Comparison of ENCODE assay signal across 20 cellular contexts in the genomic region with DNA sequence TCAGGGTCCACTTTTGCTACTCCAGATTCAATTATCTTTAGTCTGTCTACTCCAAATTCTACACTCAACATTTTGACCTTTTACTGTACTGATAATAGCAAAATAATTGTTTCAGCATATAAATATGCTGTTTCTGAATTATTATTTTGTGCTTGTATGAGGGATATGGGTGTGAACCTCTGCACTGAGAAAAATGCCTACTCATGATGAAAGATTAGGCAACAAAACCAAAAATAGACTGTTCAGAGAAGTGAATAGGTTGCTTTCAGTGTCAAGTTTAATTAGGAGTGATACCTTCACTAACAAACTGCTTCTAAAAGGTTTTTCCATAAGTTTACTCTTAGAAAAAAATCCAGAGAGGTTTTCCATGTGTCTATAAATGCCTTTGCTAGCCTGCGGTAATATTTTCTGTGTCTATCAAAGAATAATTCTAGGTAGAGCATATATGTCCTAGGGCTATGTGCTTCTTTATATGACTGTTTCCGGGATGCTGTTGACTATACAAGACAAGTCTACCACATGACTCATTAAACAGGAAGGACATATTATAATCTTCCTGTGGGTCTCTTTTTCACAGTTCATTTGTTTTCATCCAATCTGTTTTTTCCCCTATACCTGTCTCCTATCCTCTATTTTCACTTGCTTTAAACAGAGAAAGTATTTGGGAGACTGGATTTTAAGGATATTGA.
DNase-seq lines count a peak whose midpoint lies in the region; ATAC-seq, FAIRE-seq and TF ChIP-seq lines count a peak whose summit lies in the region.
"Had no signal": no experiment of that assay in that cellular context is flagged by ENCODE, and none has a peak within 500 bp of the region (broad histone marks: within the 10 kb centered on the region; RNA-seq: fewer than 3 reads in every experiment).

No MANE protein-coding gene starts in this region.

- no peaks in the 10 kb centered on the region for H4K20me1 ChIP-seq in Loucy (ENCODE audit: insufficient read depth, low read length, poor library complexity, severe bottlenecking)

- H3K9me3 ChIP-seq in Loucy (ENCODE audit: insufficient read depth, low read depth, low read length) = no peaks in the 10 kb centered on the region
- no peaks in the 10 kb centered on the region for H3K9me3 ChIP-seq in CD4-positive, alpha-beta memory T cell (ENCODE audit: control insufficient read depth in 1 of 2, low read length in 2 of 2)
- H3K9me3 ChIP-seq: gastroesophageal sphincter, left ventricle myocardium inferior, right lobe of liver, suprapubic skin had no signal

- H3K9ac ChIP-seq in Loucy (ENCODE audit: low read depth, low read length, poor library complexity, severe bottlenecking) = no peak overlapping the region

- no peaks in the 10 kb centered on the region for H3K36me3 Mint-ChIP-seq in activated T-cell treated with anti-CD3 and anti-CD28 coated beads, Interleukin-2, amount 50 U/mL, for 24 hours (ENCODE audit: low read depth)
- H3K36me3 Mint-ChIP-seq in CD4-positive, alpha-beta memory T cell = no peaks in the 10 kb centered on the region

- DNase-seq in AG10803 (ENCODE audit: low read depth) = peak; percentile 25
- DNase-seq in RCC 7860 (ENCODE audit: low spot score) = peak; percentile 21
- DNase-seq in epithelial cell of prostate (ENCODE audit: low read depth, low spot score) = no peak
- DNase-seq in activated T-cell treated with anti-CD3 and anti-CD28 coated beads, Interleukin-2, amount 50 U/mL, for 24 hours = no peak
- no peak for DNase-seq in stimulated activated CD4-positive, alpha-beta T cell treated with anti-CD3 and anti-CD28 coated beads, Interleukin-2, amount 100 ng/mL, for 48 hours
- no peak for DNase-seq in CD4-positive, alpha-beta memory T cell
- DNase-seq: activated CD4-positive, alpha-beta T cell treated with anti-CD3 and anti-CD28 coated beads for 4 hours; activated naive CD4-positive, alpha-beta T cell; left ventricle myocardium inferior; NCI-H1417 treated with DMSO at 0.1 percent for 48 hours; occipital lobe; right lobe of liver; Right ventricle myocardium superior; stimulated activated CD4-positive, alpha-beta T cell treated with anti-CD3 and anti-CD28 coated beads, Interleukin-4, amount 100 ng/mL, for 1 hour; T-helper 9 cell had no signal

- no peaks in the 10 kb centered on the region for H3K27me3 ChIP-seq in Loucy (ENCODE audit: insufficient read depth, low read length, poor library complexity, severe bottlenecking)
- no peaks in the 10 kb centered on the region for H3K27me3 ChIP-seq in CD4-positive, alpha-beta memory T cell (ENCODE audit: insufficient read depth, low read length)
- H3K27me3 ChIP-seq: gastroesophageal sphincter, right lobe of liver, suprapubic skin had no signal

- no peak overlapping the region for H3K4me3 ChIP-seq in AG10803 (ENCODE audit: low read length)
- no peak overlapping the region for H3K4me3 ChIP-seq in Loucy (ENCODE audit: low read length, poor library complexity, severe bottlenecking)
- no peak overlapping the region for H3K4me3 ChIP-seq in CD4-positive, alpha-beta memory T cell (ENCODE audit: low read length in 2 of 2)
- H3K4me3 ChIP-seq: gastroesophageal sphincter, left ventricle myocardium inferior, right lobe of liver, suprapubic skin had no signal

- no peak for TF ChIP-seq CTCF in AG10803 (conservative IDR thresholded peaks at IDR 0.05; ENCODE audit: low read length)
- TF ChIP-seq CTCF in Loucy (conservative IDR thresholded peaks at IDR 0.05; ENCODE audit: low read length) = no peak

- no peak overlapping the region for H3K4me2 ChIP-seq in Loucy (ENCODE audit: low read depth, low read length, poor library complexity, severe bottlenecking)

- no peaks in the 10 kb centered on the region for H3K27me3 Mint-ChIP-seq in activated T-cell treated with anti-CD3 and anti-CD28 coated beads, Interleukin-2, amount 50 U/mL, for 24 hours
- H3K27me3 Mint-ChIP-seq in CD4-positive, alpha-beta memory T cell = no peaks in the 10 kb centered on the region

- POLR2A ChIA-PET in CD4-positive, alpha-beta memory T cell (lab: Charles Lee; ENCODE audit: partially characterized antibody) = no interaction called here

- CTCF ChIA-PET in CD4-positive, alpha-beta memory T cell (lab: Charles Lee; ENCODE audit: partially characterized antibody) = no interaction called here

- no peak overlapping the region for H3K4me3 Mint-ChIP-seq in activated T-cell treated with anti-CD3 and anti-CD28 coated beads, Interleukin-2, amount 50 U/mL, for 24 hours
- H3K4me3 Mint-ChIP-seq in CD4-positive, alpha-beta memory T cell = no peak overlapping the region

- ATAC-seq in HG03432 (IDR thresholded peaks at IDR 0.05; ENCODE audit: unreplicated experiment) = no peak
- ATAC-seq: gastroesophageal sphincter, right lobe of liver had no signal

- no peaks in the 10 kb centered on the region for H3K9me2 ChIP-seq in Loucy (replicated peaks; ENCODE audit: low read depth, low read length)

- H3K36me3 ChIP-seq in Loucy (ENCODE audit: insufficient read depth, low read length) = no peaks in the 10 kb centered on the region
- no peaks in the 10 kb centered on the region for H3K36me3 ChIP-seq in CD4-positive, alpha-beta memory T cell (ENCODE audit: insufficient read depth, low read length)
- H3K36me3 ChIP-seq: gastroesophageal sphincter, left ventricle myocardium inferior, right lobe of liver, suprapubic skin had no signal

- H3K4me1 ChIP-seq in Loucy (ENCODE audit: insufficient read depth, low read length, poor library complexity, severe bottlenecking) = peaks cover 5% of the 10 kb centered on the region
- H3K4me1 ChIP-seq in CD4-positive, alpha-beta memory T cell (ENCODE audit: insufficient read depth, low read length) = no peaks in the 10 kb centered on the region
- H3K4me1 ChIP-seq: gastroesophageal sphincter, left ventricle myocardium inferior, right lobe of liver, suprapubic skin had no signal

- H3F3A ChIP-seq in Loucy (ENCODE audit: low read depth) = no peaks in the 10 kb centered on the region

- no peaks in the 10 kb centered on the region for H3K79me2 ChIP-seq in Loucy (ENCODE audit: insufficient read depth, low read length)

- H3K4me1 Mint-ChIP-seq in activated T-cell treated with anti-CD3 and anti-CD28 coated beads, Interleukin-2, amount 50 U/mL, for 24 hours (ENCODE audit: low read depth) = no peaks in the 10 kb centered on the region
- no peaks in the 10 kb centered on the region for H3K4me1 Mint-ChIP-seq in CD4-positive, alpha-beta memory T cell

- H3K27ac Mint-ChIP-seq in activated T-cell treated with anti-CD3 and anti-CD28 coated beads, Interleukin-2, amount 50 U/mL, for 24 hours = no peak overlapping the region
- H3K27ac Mint-ChIP-seq in CD4-positive, alpha-beta memory T cell = no peak overlapping the region

- H2AFZ ChIP-seq in Loucy (ENCODE audit: low read length) = peak overlapping the region; percentile 3; the same call in 1 of the 2 replicates

- peaks cover 3% of the 10 kb centered on the region for H3K9me3 Mint-ChIP-seq in activated T-cell treated with anti-CD3 and anti-CD28 coated beads, Interleukin-2, amount 50 U/mL, for 24 hours
- peaks cover 0 to 4% (median 0%) of the 10 kb centered on the region in 8 donors for H3K9me3 Mint-ChIP-seq in CD4-positive, alpha-beta memory T cell

- peak; percentile 10 for FAIRE-seq in RCC 7860 (lab: Jason Lieb, UNC)
- FAIRE-seq: astrocyte had no signal

- intact Hi-C loops in CD4-positive, alpha-beta memory T cell (cut with micrococcal nuclease) = no loop called here

- peak overlapping the region; percentile 71 for H3K27ac ChIP-seq in epithelial cell of prostate
- H3K27ac ChIP-seq in CD4-positive, alpha-beta memory T cell (ENCODE audit: low read depth, low read length) = no peak overlapping the region
- H3K27ac ChIP-seq: gastroesophageal sphincter, left ventricle myocardium inferior, right lobe of liver, suprapubic skin had no signal

Comparison
In these comparisons a context has a peak if more than half of its experiments do, and no peak if none do; other contexts are left out.
1. DNase-seq: peak in AG10803 (single experiment) and RCC 7860 (single experiment); none in epithelial cell of prostate (single experiment), activated T-cell treated with anti-CD3 and anti-CD28 coated beads, Interleukin-2, amount 50 U/mL, for 24 hours (single experiment), stimulated activated CD4-positive, alpha-beta T cell treated with anti-CD3 and anti-CD28 coated beads, Interleukin-2, amount 100 ng/mL, for 48 hours (0 of 2) and CD4-positive, alpha-beta memory T cell (0 of 5).